ENCODE assay signal across 19 cellular contexts in the genomic region with DNA sequence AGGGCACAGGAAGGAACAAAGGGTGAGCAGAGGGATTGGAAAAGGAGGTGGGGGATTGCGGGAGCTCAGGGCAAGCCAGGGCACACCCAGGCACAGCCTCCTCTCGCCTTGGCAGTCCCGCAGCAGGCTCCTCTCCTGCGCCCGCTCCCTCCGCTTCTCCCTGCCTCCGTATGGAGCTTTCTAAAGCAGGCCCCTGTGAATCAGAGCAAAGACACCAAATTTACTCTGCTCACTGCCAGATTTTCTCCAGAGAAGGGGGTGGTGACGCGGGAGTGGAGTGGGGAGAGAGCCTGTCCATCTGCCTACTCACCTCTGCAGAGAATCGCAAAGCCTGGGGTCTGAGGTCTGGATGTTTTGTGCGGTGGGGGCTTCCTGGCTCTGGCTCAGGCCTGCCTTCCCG. TPM values are rescaled to one million over a fixed set of nuclear protein-coding genes. Genes with fewer than 3 reads are reported as not detected.
"Had no signal": no experiment of that assay in that cellular context is flagged by ENCODE, and none has a peak within 500 bp of the region (broad histone marks: within the 10 kb centered on the region; RNA-seq: fewer than 3 reads in every experiment).

No MANE protein-coding gene starts in this region.

- H3K4me1 ChIP-seq: esophagus muscularis mucosa, gastrocnemius medialis, prostate gland, upper lobe of right lung had no signal

- H3K4me3 ChIP-seq: esophagus muscularis mucosa, gastrocnemius medialis, prostate gland, upper lobe of right lung had no signal

- H3K27ac ChIP-seq: brain microvascular endothelial cell, esophagus muscularis mucosa, gastrocnemius medialis, prostate gland, upper lobe of right lung had no signal

- DNase-seq: activated gamma-delta T cell treated with Interleukin-2 at 50 U/mL for 16 hours; activated T-cell treated with anti-CD3 and anti-CD28 coated beads, Interleukin-2, amount 50 U/mL, for 1 hour; aorta; brain microvascular endothelial cell; effector memory CD8-positive, alpha-beta T cell; gastrocnemius medialis; islet precursor cell; left cardiac atrium; right cardiac atrium; stimulated activated CD4-positive, alpha-beta T cell treated with anti-CD3 and anti-CD28 coated beads, Interleukin-4, amount 100 ng/mL, for 4 hours; stimulated activated naive CD8-positive, alpha-beta T cell treated with anti-CD3 and anti-CD28 coated beads, Interleukin-15, Interleukin-2, amounts not matched to agents 100 U/mL and 50 U/mL, for 24 hours; T-helper 9 cell; upper lobe of right lung had no signal

- ATAC-seq: effector memory CD8-positive, alpha-beta T cell; gastrocnemius medialis; left cardiac atrium; stimulated activated naive CD8-positive, alpha-beta T cell treated with anti-CD3 and anti-CD28 coated beads, Interleukin-15, Interleukin-2, amounts not matched to agents 100 U/mL and 50 U/mL, for 24 hours; upper lobe of right lung had no signal

- H3K36me3 ChIP-seq: brain microvascular endothelial cell, esophagus muscularis mucosa, gastrocnemius medialis, prostate gland, upper lobe of right lung had no signal

- H3K27me3 ChIP-seq: brain microvascular endothelial cell, gastrocnemius medialis, upper lobe of right lung had no signal

- H3K9me3 ChIP-seq: esophagus muscularis mucosa, gastrocnemius medialis, prostate gland, upper lobe of right lung had no signal

RNA-seq across cellular contexts. Expression of a gene that starts 20.0 kb away (rescaled TPM):
- total RNA-seq: dermis microvascular lymphatic vessel endothelial cell; endothelial cell of umbilical vein; mononuclear cell; T-helper 1 cell treated with Interleukin-12 subunit alpha and Interleukin-12 subunit beta and Interleukin-4 antibody, amounts not matched to agents 30 ng/mL and 1 ng/mL, for 36 hours had no signal
